Comparison of ENCODE assay signal across 26 cellular contexts in the genomic region with DNA sequence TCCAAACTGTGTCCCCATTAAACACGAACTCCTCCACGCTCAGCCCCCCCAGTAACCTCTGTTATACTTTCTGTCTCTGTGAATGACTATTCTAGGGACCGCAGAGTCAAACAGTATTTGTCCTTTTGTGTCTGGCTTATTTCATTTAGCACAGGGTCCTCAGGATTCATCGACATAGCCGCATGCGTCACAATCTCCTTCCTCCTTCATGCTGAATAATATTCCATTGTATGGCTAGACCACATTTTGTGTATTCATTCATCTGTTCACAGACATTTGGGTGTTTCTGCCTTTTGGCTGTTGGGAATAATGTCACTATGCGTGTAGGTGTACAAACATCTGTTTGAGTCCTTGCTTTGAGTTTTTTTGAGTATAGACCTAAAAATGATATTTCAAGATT.
DNase-seq lines count a peak whose midpoint lies in the region; ATAC-seq, FAIRE-seq and TF ChIP-seq lines count a peak whose summit lies in the region.
"Had no signal": no experiment of that assay in that cellular context is flagged by ENCODE, and none has a peak within 500 bp of the region (broad histone marks: within the 10 kb centered on the region; RNA-seq: fewer than 3 reads in every experiment).

No MANE protein-coding gene starts in this region.

- CTCF ChIA-PET in A549 (lab: Yijun Ruan, JAX) (interaction anchor here (1.2 to 1.3 kb wide), 3 partner anchors 15 to 300 kb away, joined by 3 to 5 read pairs (median 3); no protein-coding TSS in a partner anchor), HCT116 (lab: Charles Lee) (no interaction called here), HEK293T (lab: Yijun Ruan, JAX) (no interaction called here)

- H3K4me1 ChIP-seq in A549, result peaks cover 11% of the 10 kb centered on the region
- peaks cover 15 to 22% of the 10 kb centered on the region in 2 experiments; a peak in 3 of 4 replicates for H3K4me1 ChIP-seq in HCT116 (ENCODE audit: control insufficient read depth in 1 of 2, insufficient read depth in 2 of 2, low read length in 2 of 2)
- peaks cover 39% of the 10 kb centered on the region for H3K4me1 ChIP-seq in adipocyte (ENCODE audit: control insufficient read depth, insufficient read depth, low read length)

- no peaks in the 10 kb centered on the region for H3K9me2 ChIP-seq in HCT116 (ENCODE audit: insufficient read depth)

- POLR2A ChIA-PET in A549 (lab: Yijun Ruan, JAX) (no interaction called here), HCT116 (lab: Charles Lee) (no interaction called here), HEK293T (lab: Yijun Ruan, JAX) (no interaction called here)

- H3K4me3 ChIP-seq in A549, result no peak overlapping the region
- no peak overlapping the region for H3K4me3 ChIP-seq in HCT116 (replicated peaks in 1 of 2; ENCODE audit: low read depth in 1 of 2, low read length in 2 of 2)
- H3K4me3 ChIP-seq in adipocyte (ENCODE audit: low read length), result peak overlapping the region; percentile 14
- H3K4me3 ChIP-seq: spleen, upper lobe of right lung had no signal

- H3K36me3 ChIP-seq in HCT116 (ENCODE audit: control insufficient read depth in 1 of 2, insufficient read depth in 2 of 2, low read length in 2 of 2), result no peaks in the 10 kb centered on the region
- no peaks in the 10 kb centered on the region for H3K36me3 ChIP-seq in adipocyte (ENCODE audit: control insufficient read depth, insufficient read depth, low read length, severe bottlenecking)
- H3K36me3 ChIP-seq: spleen, upper lobe of right lung had no signal

- peaks cover 10% of the 10 kb centered on the region for H3K27me3 Mint-ChIP-seq in nephron progenitor cell (ENCODE audit: low read depth, poor library complexity)

- DNase-seq in A549 (ENCODE audit: low read depth in 1 of 2, low spot score in 1 of 2), result no peak
- DNase-seq in HCT116 (ENCODE audit: low read depth, low spot score), result no peak
- no peak for DNase-seq in adipocyte (ENCODE audit: low read depth)
- no peak for DNase-seq in nephron progenitor cell
- no peak for DNase-seq in HEK293T (ENCODE audit: extremely low spot score)
- DNase-seq: activated CD4-positive, alpha-beta T cell treated with anti-CD3 and anti-CD28 coated beads, Interleukin-2, amount 10 ng/mL, durations not matched to agents 24 days and 14 days; activated naive CD8-positive, alpha-beta T cell treated with anti-CD3 and anti-CD28 coated beads for 36 hours; C1 segment of cervical spinal cord; cerebellar nuclear complex; COR-L47; GDM1; glutamatergic neuron; H9; islet precursor cell; natural killer cell; NCI-H1436 treated with DMSO at 0.1 percent for 48 hours; retina; Right ventricle myocardium superior; spleen; stimulated activated CD4-positive, alpha-beta T cell treated with anti-CD3 and anti-CD28 coated beads, Interleukin-4, amount 100 ng/mL, for 24 hours had no signal

- H3K9me3 ChIP-seq in A549 (no peaks in the 10 kb centered on the region), HCT116 (ENCODE audit: control insufficient read depth in 1 of 2, insufficient read depth in 1 of 2, low read depth in 1 of 2, low read length in 2 of 2) (no peaks in the 10 kb centered on the region), adipocyte (ENCODE audit: control insufficient read depth, low read length) (no peaks in the 10 kb centered on the region)
- H3K9me3 ChIP-seq: spleen, upper lobe of right lung had no signal

- no peaks in the 10 kb centered on the region for H3K9me3 Mint-ChIP-seq in nephron progenitor cell
- H3K9me3 Mint-ChIP-seq: activated CD4-positive, alpha-beta T cell treated with anti-CD3 and anti-CD28 coated beads, Interleukin-2, amount 10 ng/mL, durations not matched to agents 24 days and 14 days; activated naive CD8-positive, alpha-beta T cell treated with anti-CD3 and anti-CD28 coated beads for 36 hours; activated T-helper 17 cell treated with anti-CD3 and anti-CD28 coated beads, Interleukin-2, amount 50 U/mL, for 72 hours; H9; natural killer cell; stimulated activated effector memory CD8-positive, alpha-beta T cell treated with anti-CD3 and anti-CD28 coated beads, Interleukin-12 subunit alpha, Interleukin-12 subunit beta, amount 100 ng/mL, for 72 hours had no signal

- intact Hi-C loops in HCT116 (cut with micrococcal nuclease), result loop anchor here (10.0 kb wide), 1 partner anchor 355 kb away; no protein-coding TSS in a partner anchor

- H3K4me2 ChIP-seq in A549 (peak overlapping the region; percentile 40; the same call in 2 of the 3 replicates), HCT116 (ENCODE audit: low read length) (peak overlapping the region; percentile 61; the same call in 1 of the 2 replicates)

- H3K27ac Mint-ChIP-seq in nephron progenitor cell, result peak overlapping the region; percentile 2
- H3K27ac Mint-ChIP-seq: activated naive CD8-positive, alpha-beta T cell treated with anti-CD3 and anti-CD28 coated beads for 36 hours; activated T-helper 17 cell treated with anti-CD3 and anti-CD28 coated beads, Interleukin-2, amount 50 U/mL, for 72 hours had no signal

- RAD21 ChIA-PET in HCT116 (lab: Charles Lee; ENCODE audit: low non-redundant PET in 1 of 2, low total read pairs in 2 of 2, uncharacterized antibody in 2 of 2, unreplicated experiment in 2 of 2), result no interaction called here

- H4K20me1 ChIP-seq in HCT116 (ENCODE audit: insufficient read depth), result no peaks in the 10 kb centered on the region

- TF ChIP-seq RAD21 in A549 (conservative IDR thresholded peaks at IDR 0.05 in 1 of 2, IDR thresholded peaks at IDR 0.05 in 1 of 2) (no peak), HCT116 (IDR thresholded peaks at IDR 0.05; ENCODE audit: low read depth) (no peak)

- ATAC-seq in A549 (no peak), HCT116 (no peak), HG03469 (IDR thresholded peaks at IDR 0.05; ENCODE audit: unreplicated experiment) (no peak), HG02840 (IDR thresholded peaks at IDR 0.05; ENCODE audit: low FRiP score, unreplicated experiment) (no peak), GM21619 (IDR thresholded peaks at IDR 0.05; ENCODE audit: unreplicated experiment) (no peak)
- ATAC-seq: activated T-helper 17 cell treated with anti-CD3 and anti-CD28 coated beads, Interleukin-2, amount 50 U/mL, for 72 hours; natural killer cell; stimulated activated effector memory CD8-positive, alpha-beta T cell treated with anti-CD3 and anti-CD28 coated beads, Interleukin-12 subunit alpha, Interleukin-12 subunit beta, amount 100 ng/mL, for 72 hours; upper lobe of right lung had no signal

- no peak overlapping the region for H3K4me3 Mint-ChIP-seq in nephron progenitor cell
- H3K4me3 Mint-ChIP-seq: activated CD4-positive, alpha-beta T cell treated with anti-CD3 and anti-CD28 coated beads, Interleukin-2, amount 10 ng/mL, durations not matched to agents 24 days and 14 days; activated naive CD8-positive, alpha-beta T cell treated with anti-CD3 and anti-CD28 coated beads for 36 hours; activated T-helper 17 cell treated with anti-CD3 and anti-CD28 coated beads, Interleukin-2, amount 50 U/mL, for 72 hours; H9; natural killer cell; stimulated activated effector memory CD8-positive, alpha-beta T cell treated with anti-CD3 and anti-CD28 coated beads, Interleukin-12 subunit alpha, Interleukin-12 subunit beta, amount 100 ng/mL, for 72 hours had no signal

- FAIRE-seq in A549 (lab: Jason Lieb, UNC), result no peak

- no peaks in the 10 kb centered on the region; the same call in 1 of the 2 replicates for H3K27me3 ChIP-seq in HCT116 (ENCODE audit: insufficient read depth, low read length)
- no peaks in the 10 kb centered on the region for H3K27me3 ChIP-seq in adipocyte (replicated peaks; ENCODE audit: control insufficient read depth, insufficient read depth, low read length)
- H3K27me3 ChIP-seq: upper lobe of right lung had no signal

- no TSS peak for BruUV-seq in HCT116 (replicated peaks; lab: Mats Ljungman, UMichigan)

- WGBS in A549 (ENCODE audit: missing lambda C conversion rate), result 72% methylated on average over 7 of the region's 7 CpGs

- TF ChIP-seq EP300 in A549 (IDR thresholded peaks at IDR 0.05), result no peak

- peaks cover 57% of the 10 kb centered on the region for H3K4me1 Mint-ChIP-seq in nephron progenitor cell

- no peak for TF ChIP-seq CTCF in A549 (IDR thresholded peaks at IDR 0.05)
- no peak for TF ChIP-seq CTCF in HCT116 (IDR thresholded peaks at IDR 0.05 in 2 of 3, conservative IDR thresholded peaks at IDR 0.05 in 1 of 3; ENCODE audit: borderline replicate concordance in 1 of 3, insufficient read depth in 1 of 3, low read depth in 2 of 3, low read length in 2 of 3)
- TF ChIP-seq CTCF in nephron progenitor cell (IDR thresholded peaks at IDR 0.05), result no peak

- H3K27ac ChIP-seq in A549 (no peak overlapping the region), HCT116 (ENCODE audit: low read depth, low read length) (no peak overlapping the region)
- H3K27ac ChIP-seq: spleen, upper lobe of right lung had no signal

- no peaks in the 10 kb centered on the region for H3K36me3 Mint-ChIP-seq in nephron progenitor cell (ENCODE audit: low read depth)
- H3K36me3 Mint-ChIP-seq: activated naive CD8-positive, alpha-beta T cell treated with anti-CD3 and anti-CD28 coated beads for 36 hours; natural killer cell had no signal

- H3K9ac ChIP-seq in HCT116 (ENCODE audit: low read length) (no peak overlapping the region), adipocyte (ENCODE audit: low read length) (peak overlapping the region; percentile 37)

- TF ChIP-seq POLR2A in A549 (IDR thresholded peaks at IDR 0.05; ENCODE audit: low read length) (no peak), HCT116 (IDR thresholded peaks at IDR 0.05; ENCODE audit: borderline replicate concordance, extremely low read depth, insufficient read depth, insufficient read length) (no peak)

- no peak overlapping the region for H2AFZ ChIP-seq in HCT116 (ENCODE audit: low read depth, low read length, poor library complexity, severe bottlenecking)

- no peaks in the 10 kb centered on the region for H3K79me2 ChIP-seq in HCT116 (ENCODE audit: insufficient read depth, low read length)

TF ChIP-seq in HCT116, 20 proteins besides CTCF, POLR2A, EP300 and RAD21 (continues in another document):
- TF ChIP-seq CEBPB (IDR thresholded peaks at IDR 0.05; ENCODE audit: low read depth) (no peak), CBX3 (IDR thresholded peaks at IDR 0.05; ENCODE audit: low read depth) (no peak), ZNF274 (IDR thresholded peaks at IDR 0.05; ENCODE audit: low read depth, low read length) (no peak)

TF ChIP-seq in HEK293T, 16 proteins besides CTCF, POLR2A, EP300 and RAD21:
- TF ChIP-seq FOXM1 (IDR thresholded peaks at IDR 0.05; ENCODE audit: borderline replicate concordance) (no peak), ELF4 (IDR thresholded peaks at IDR 0.05) (no peak)
